10 cellular contexts compared by ENCODE assay signal in the genomic region with DNA sequence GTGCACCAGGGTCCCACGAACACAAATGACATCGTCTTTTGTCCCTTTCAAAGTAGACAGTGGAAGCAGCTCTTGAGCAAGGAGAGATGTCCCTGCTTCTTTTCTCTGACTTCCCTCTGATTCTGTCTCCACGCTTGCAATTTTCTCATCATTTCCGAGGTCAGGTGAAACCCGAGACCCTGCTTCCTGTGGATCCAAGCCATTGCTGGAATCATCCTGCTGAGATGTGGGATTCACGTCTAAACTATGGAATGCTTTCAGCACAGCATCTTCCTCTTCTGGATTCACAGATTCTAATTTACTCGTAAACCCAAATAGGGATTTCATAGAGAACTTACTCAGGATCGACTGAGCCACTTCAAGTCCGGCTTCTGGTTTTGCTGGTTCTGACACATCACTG.
DNase-seq lines count a peak whose midpoint lies in the region; ATAC-seq and TF ChIP-seq lines count a peak whose summit lies in the region.
"Had no signal": no experiment of that assay in that cellular context is flagged by ENCODE, and none has a peak within 500 bp of the region (broad histone marks: within the 10 kb centered on the region; RNA-seq: fewer than 3 reads in every experiment).

No MANE protein-coding gene starts in this region.

- peak; percentile 14; the same call in 1 of the 2 replicates for ATAC-seq in WTC11
- no peak for ATAC-seq in GM21423 (IDR thresholded peaks at IDR 0.05; ENCODE audit: unreplicated experiment)
- ATAC-seq in left cardiac atrium = no peak
- ATAC-seq in GM18870 (IDR thresholded peaks at IDR 0.05; ENCODE audit: unreplicated experiment) = no peak

- peak overlapping the region; percentile 94 for H3K27ac Mint-ChIP-seq in WTC11
- H3K27ac Mint-ChIP-seq: activated T-helper 2 cell treated with anti-CD3 and anti-CD28 coated beads, Interferon-gamma antibody, Interleukin-2, Interleukin-4, amounts not matched to agents 10 μg/mL and 5 μg/mL and 100 μg/mL, durations not matched to agents 14 hours and 24 hours and 36 hours had no signal

- CTCF ChIA-PET in WTC11 (lab: Charles Lee) = interaction anchor here (1.0 to 1.7 kb wide), 4 partner anchors 16 to 224 kb away, joined by 3 to 6 read pairs (median 5); no protein-coding TSS in a partner anchor

- peak overlapping the region; percentile 45 for H3K4me3 Mint-ChIP-seq in WTC11

- H3K36me3 ChIP-seq in suprapubic skin = no peaks in the 10 kb centered on the region

- no peaks in the 10 kb centered on the region for H3K9me3 ChIP-seq in suprapubic skin

- no peaks in the 10 kb centered on the region for H3K27me3 ChIP-seq in suprapubic skin

- POLR2A ChIA-PET in WTC11 (lab: Charles Lee) = no interaction called here

- H3K4me1 ChIP-seq in suprapubic skin = peaks cover 27% of the 10 kb centered on the region

- peak overlapping the region; percentile 88 for H3K27ac ChIP-seq in suprapubic skin

- DNase-seq in NCI-H748 (lab: John Stamatoyannopoulos, UW; ENCODE audit: unreplicated experiment) = peak; percentile 18
- no peak for DNase-seq in NCI-H748 treated with DMSO at 0.1 percent for 48 hours (lab: John Stamatoyannopoulos, UW)
- no peak for DNase-seq in WTC11 (ENCODE audit: low spot score)
- DNase-seq in islet precursor cell = peak; percentile 70
- DNase-seq in suprapubic skin (ENCODE audit: low spot score in 2 of 2) = no peak
- no peak for DNase-seq in left cardiac atrium
- DNase-seq: 8988T had no signal

- 0 out of 2 replicates have a peak, but pooled peaks cover 3% of the 10 kb centered on the region for H3K36me3 Mint-ChIP-seq in WTC11

- H3K9me3 Mint-ChIP-seq in WTC11 = no peaks in the 10 kb centered on the region
- H3K9me3 Mint-ChIP-seq: activated T-helper 2 cell treated with anti-CD3 and anti-CD28 coated beads, Interferon-gamma antibody, Interleukin-2, Interleukin-4, amounts not matched to agents 10 μg/mL and 5 μg/mL and 100 μg/mL, durations not matched to agents 14 hours and 24 hours and 36 hours had no signal

- TF ChIP-seq CTCF in WTC11 (IDR thresholded peaks at IDR 0.05) (no peak), suprapubic skin (IDR thresholded peaks at IDR 0.05) (no peak)

- peak overlapping the region; percentile 41 for H3K4me3 ChIP-seq in suprapubic skin

- peaks cover 56% of the 10 kb centered on the region for H3K4me1 Mint-ChIP-seq in WTC11

- WGBS in suprapubic skin = 31% methylated on average over 9 of the region's 9 CpGs

- no peak for TF ChIP-seq POLR2A in suprapubic skin (IDR thresholded peaks at IDR 0.05)

- no peak for TF ChIP-seq EP300 in suprapubic skin (IDR thresholded peaks at IDR 0.05)

- intact Hi-C loops in left cardiac atrium (cut with DNase I) = no loop called here

- no peaks in the 10 kb centered on the region for H3K27me3 Mint-ChIP-seq in WTC11 (ENCODE audit: low read depth)

TF ChIP-seq in WTC11, 78 proteins besides CTCF, POLR2A, EP300 and RAD21:
- TF ChIP-seq, protein P1, sequence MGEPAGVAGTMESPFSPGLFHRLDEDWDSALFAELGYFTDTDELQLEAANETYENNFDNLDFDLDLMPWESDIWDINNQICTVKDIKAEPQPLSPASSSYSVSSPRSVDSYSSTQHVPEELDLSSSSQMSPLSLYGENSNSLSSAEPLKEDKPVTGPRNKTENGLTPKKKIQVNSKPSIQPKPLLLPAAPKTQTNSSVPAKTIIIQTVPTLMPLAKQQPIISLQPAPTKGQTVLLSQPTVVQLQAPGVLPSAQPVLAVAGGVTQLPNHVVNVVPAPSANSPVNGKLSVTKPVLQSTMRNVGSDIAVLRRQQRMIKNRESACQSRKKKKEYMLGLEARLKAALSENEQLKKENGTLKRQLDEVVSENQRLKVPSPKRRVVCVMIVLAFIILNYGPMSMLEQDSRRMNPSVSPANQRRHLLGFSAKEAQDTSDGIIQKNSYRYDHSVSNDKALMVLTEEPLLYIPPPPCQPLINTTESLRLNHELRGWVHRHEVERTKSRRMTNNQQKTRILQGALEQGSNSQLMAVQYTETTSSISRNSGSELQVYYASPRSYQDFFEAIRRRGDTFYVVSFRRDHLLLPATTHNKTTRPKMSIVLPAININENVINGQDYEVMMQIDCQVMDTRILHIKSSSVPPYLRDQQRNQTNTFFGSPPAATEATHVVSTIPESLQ (CRISPR knock-in tag; IDR thresholded peaks at IDR 0.05) = no peak
- no peak for TF ChIP-seq CBFB (CRISPR knock-in tag; IDR thresholded peaks at IDR 0.05; ENCODE audit: low read depth)
- TF ChIP-seq ZNF423 (CRISPR knock-in tag; IDR thresholded peaks at IDR 0.05) = no peak
- no peak for TF ChIP-seq CREM (CRISPR knock-in tag; IDR thresholded peaks at IDR 0.05)
- TF ChIP-seq, protein P2, sequence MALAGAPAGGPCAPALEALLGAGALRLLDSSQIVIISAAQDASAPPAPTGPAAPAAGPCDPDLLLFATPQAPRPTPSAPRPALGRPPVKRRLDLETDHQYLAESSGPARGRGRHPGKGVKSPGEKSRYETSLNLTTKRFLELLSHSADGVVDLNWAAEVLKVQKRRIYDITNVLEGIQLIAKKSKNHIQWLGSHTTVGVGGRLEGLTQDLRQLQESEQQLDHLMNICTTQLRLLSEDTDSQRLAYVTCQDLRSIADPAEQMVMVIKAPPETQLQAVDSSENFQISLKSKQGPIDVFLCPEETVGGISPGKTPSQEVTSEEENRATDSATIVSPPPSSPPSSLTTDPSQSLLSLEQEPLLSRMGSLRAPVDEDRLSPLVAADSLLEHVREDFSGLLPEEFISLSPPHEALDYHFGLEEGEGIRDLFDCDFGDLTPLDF (CRISPR knock-in tag; IDR thresholded peaks at IDR 0.05) = no peak
- no peak for TF ChIP-seq ATF2 (CRISPR knock-in tag; IDR thresholded peaks at IDR 0.05; ENCODE audit: borderline replicate concordance, low read depth)
- no peak for TF ChIP-seq JAZF1 (CRISPR knock-in tag; IDR thresholded peaks at IDR 0.05)
- TF ChIP-seq GABPB1 (CRISPR knock-in tag; IDR thresholded peaks at IDR 0.05) = no peak
- TF ChIP-seq FOXJ3 (CRISPR knock-in tag; IDR thresholded peaks at IDR 0.05; ENCODE audit: borderline replicate concordance) = no peak
- no peak for TF ChIP-seq NFE2L1 (CRISPR knock-in tag; IDR thresholded peaks at IDR 0.05)
- no peak for TF ChIP-seq HMGXB4 (CRISPR knock-in tag; IDR thresholded peaks at IDR 0.05)

Comparison
In these comparisons a context has a peak if more than half of its experiments do, and no peak if none do; other contexts are left out.
1. DNase-seq: peak in NCI-H748 (single experiment) and islet precursor cell (single experiment); none in NCI-H748 treated with DMSO at 0.1 percent for 48 hours (single experiment), WTC11 (single experiment), suprapubic skin (0 of 2) and left cardiac atrium (single experiment).